In genomic region chr5:106195679-106196078, GRCh38 we compare ENCODE assay signal across 31 cellular contexts.
"Had no signal": no experiment of that assay in that cellular context is flagged by ENCODE, and none has a peak within 500 bp of the region (broad histone marks: within the 10 kb centered on the region; RNA-seq: fewer than 3 reads in every experiment).

No MANE protein-coding gene starts in this region.

- FAIRE-seq: bronchial epithelial cell had no signal

- H3K27ac ChIP-seq: Peyer's patch, RWPE1, WERI-Rb-1 had no signal

- DNase-seq: activated CD4-positive, alpha-beta memory T cell treated with anti-CD3 and anti-CD28 coated beads, Interleukin-2, amount 10 ng/mL, durations not matched to agents 7 days and 5 days; activated CD4-positive, alpha-beta T cell treated with anti-CD3 and anti-CD28 coated beads for 1 hour; activated CD4-positive, alpha-beta T cell treated with anti-CD3 and anti-CD28 coated beads for 48 hours; activated CD4-positive, CD25-positive, alpha-beta regulatory T cell; activated CD8-positive, alpha-beta memory T cell treated with anti-CD3 and anti-CD28 coated beads for 24 hours; activated CD8-positive, alpha-beta memory T cell treated with anti-CD3 and anti-CD28 coated beads, Interleukin-2, amount 10 ng/mL, durations not matched to agents 7 days and 5 days; activated CD8-positive, alpha-beta memory T cell treated with anti-CD3 and anti-CD28 coated beads, Interleukin-2, amount 50 U/mL, for 48 hours; activated effector memory CD4-positive, alpha-beta T cell treated with Interleukin-2 at 50 U/mL for 16 hours; activated naive CD4-positive, alpha-beta T cell treated with anti-CD3 and anti-CD28 coated beads, Interleukin-2, amount 10 ng/mL, durations not matched to agents 7 days and 5 days; activated naive CD8-positive, alpha-beta T cell treated with anti-CD3 and anti-CD28 coated beads, Interleukin-2, amount 50 U/mL, for 24 hours; activated T-cell treated with anti-CD3 and anti-CD28 coated beads, Interleukin-2, amount 50 U/mL, for 48 hours; anterior cingulate cortex; caudate nucleus; cerebellar nuclear complex; NCI-H1092 treated with DMSO at 0.1 percent for 48 hours; NCI-H146; NCI-H187; NCI-H2029 treated with DMSO at 0.1 percent for 48 hours; NCI-H226; NCI-H446 treated with DMSO at 0.1 percent for 48 hours; NCI-H524; NCI-H69; NCI-H82; PC-3; Peyer's patch; SIG-M5; T1000; WERI-Rb-1 had no signal

- ATAC-seq: activated CD8-positive, alpha-beta memory T cell treated with anti-CD3 and anti-CD28 coated beads, Interleukin-2, amount 10 ng/mL, durations not matched to agents 7 days and 5 days; activated naive CD8-positive, alpha-beta T cell treated with anti-CD3 and anti-CD28 coated beads, Interleukin-2, amount 50 U/mL, for 24 hours; PC-3; Right ventricle myocardium inferior had no signal

- H3K36me3 ChIP-seq: Peyer's patch, WERI-Rb-1 had no signal

- H3K4me3 ChIP-seq: Peyer's patch had no signal

- H3K27me3 ChIP-seq: Peyer's patch had no signal

- H3K4me1 ChIP-seq: Peyer's patch had no signal

- H3K9me3 ChIP-seq: Peyer's patch had no signal
